Comparison of ENCODE assay signal across 22 cellular contexts in the genomic region with DNA sequence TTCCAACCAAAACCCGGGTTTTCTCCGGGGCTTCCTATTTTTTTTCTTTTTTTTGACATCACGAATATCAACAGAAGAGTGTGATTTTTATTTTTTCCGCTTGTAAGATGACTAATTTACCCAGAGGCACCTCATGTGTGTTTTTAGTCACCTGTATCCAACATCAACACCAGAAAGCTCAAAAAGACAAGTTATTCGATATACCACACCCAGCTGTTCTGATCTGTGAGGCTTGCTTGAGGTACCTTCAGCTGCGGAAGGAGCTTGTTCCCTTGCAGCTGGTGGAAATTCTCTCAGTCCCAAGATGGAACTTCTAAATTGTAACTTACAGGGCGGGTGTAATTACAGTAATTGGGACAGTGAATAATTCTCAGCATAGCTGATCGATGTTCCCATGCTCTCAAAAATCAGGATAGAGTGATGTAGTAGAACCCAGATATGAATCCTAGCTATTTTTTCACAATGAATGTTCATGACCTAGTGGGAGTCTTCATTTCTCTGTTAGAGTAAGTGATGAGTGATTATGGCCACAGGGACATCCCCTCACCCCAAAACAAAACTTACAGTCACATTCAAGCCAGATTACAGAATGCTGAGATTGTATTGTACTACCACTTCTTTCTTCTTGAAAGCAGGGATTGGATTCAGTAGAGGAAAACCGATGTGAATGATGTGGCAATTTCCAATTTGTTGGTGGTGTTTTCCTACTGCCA.
"Had no signal": no experiment of that assay in that cellular context is flagged by ENCODE, and none has a peak within 500 bp of the region (broad histone marks: within the 10 kb centered on the region; RNA-seq: fewer than 3 reads in every experiment).

No MANE protein-coding gene starts in this region.

- DNase-seq: activated CD4-positive, alpha-beta memory T cell treated with anti-CD3 and anti-CD28 coated beads for 36 hours; activated CD4-positive, alpha-beta T cell treated with anti-CD3 and anti-CD28 coated beads for 1 hour; activated CD4-positive, alpha-beta T cell treated with anti-CD3 and anti-CD28 coated beads for 48 hours; activated CD4-positive, CD25-positive, alpha-beta regulatory T cell; activated CD8-positive, alpha-beta memory T cell treated with anti-CD3 and anti-CD28 coated beads, Interleukin-2, amount 10 ng/mL, durations not matched to agents 7 days and 5 days; activated CD8-positive, alpha-beta memory T cell treated with anti-CD3 and anti-CD28 coated beads, Interleukin-2, amount 50 U/mL, for 4 hours; activated CD8-positive, alpha-beta T cell treated with anti-CD3 and anti-CD28 coated beads, Interleukin-2, amount 10 ng/mL, durations not matched to agents 7 days and 5 days; activated effector memory CD4-positive, alpha-beta T cell treated with anti-CD3 and anti-CD28 coated beads, Interleukin-2, amount 50 U/mL, for 16 hours; activated naive CD4-positive, alpha-beta T cell treated with anti-CD3 and anti-CD28 coated beads for 36 hours; activated T-cell treated with anti-CD3 and anti-CD28 coated beads, Interleukin-2, amount 50 U/mL, for 24 hours; amniotic stem cell; anterior cingulate cortex; brain microvascular endothelial cell; caudate nucleus; cortex of kidney; dermis blood vessel endothelial cell; effector CD4-positive, alpha-beta T cell; effector memory CD8-positive, alpha-beta T cell; foreskin fibroblast; head of caudate nucleus had no signal

- H3K9me3 Mint-ChIP-seq: activated CD4-positive, alpha-beta memory T cell treated with anti-CD3 and anti-CD28 coated beads for 36 hours; activated naive CD4-positive, alpha-beta T cell treated with anti-CD3 and anti-CD28 coated beads for 36 hours; activated T-cell treated with anti-CD3 and anti-CD28 coated beads, Interleukin-2, amount 50 U/mL, for 24 hours; activated T-helper 2 cell treated with anti-CD3 and anti-CD28 coated beads, Interferon-gamma antibody, Interleukin-2, Interleukin-4, amounts not matched to agents 10 μg/mL and 5 μg/mL and 100 μg/mL, durations not matched to agents 14 hours and 24 hours and 36 hours; effector memory CD8-positive, alpha-beta T cell had no signal

- H3K36me3 Mint-ChIP-seq: activated CD4-positive, alpha-beta memory T cell treated with anti-CD3 and anti-CD28 coated beads for 36 hours; activated CD8-positive, alpha-beta memory T cell treated with anti-CD3 and anti-CD28 coated beads, Interleukin-2, amount 10 ng/mL, durations not matched to agents 7 days and 5 days; activated naive CD8-positive, alpha-beta T cell had no signal

- H3K27ac Mint-ChIP-seq: activated CD4-positive, alpha-beta memory T cell treated with anti-CD3 and anti-CD28 coated beads for 36 hours; activated CD8-positive, alpha-beta memory T cell treated with anti-CD3 and anti-CD28 coated beads, Interleukin-2, amount 10 ng/mL, durations not matched to agents 7 days and 5 days; activated CD8-positive, alpha-beta T cell treated with anti-CD3 and anti-CD28 coated beads, Interleukin-2, amount 10 ng/mL, durations not matched to agents 7 days and 5 days; activated naive CD4-positive, alpha-beta T cell treated with anti-CD3 and anti-CD28 coated beads for 36 hours; activated naive CD8-positive, alpha-beta T cell; activated T-cell treated with anti-CD3 and anti-CD28 coated beads, Interleukin-2, amount 50 U/mL, for 24 hours; activated T-helper 2 cell treated with anti-CD3 and anti-CD28 coated beads, Interferon-gamma antibody, Interleukin-2, Interleukin-4, amounts not matched to agents 10 μg/mL and 5 μg/mL and 100 μg/mL, durations not matched to agents 14 hours and 24 hours and 36 hours; effector memory CD8-positive, alpha-beta T cell had no signal

- ATAC-seq: activated CD8-positive, alpha-beta memory T cell treated with anti-CD3 and anti-CD28 coated beads, Interleukin-2, amount 10 ng/mL, durations not matched to agents 7 days and 5 days; activated CD8-positive, alpha-beta T cell treated with anti-CD3 and anti-CD28 coated beads, Interleukin-2, amount 10 ng/mL, durations not matched to agents 7 days and 5 days; effector memory CD8-positive, alpha-beta T cell had no signal
